Comparison of ENCODE assay signal across 8 cellular contexts in the genomic region with DNA sequence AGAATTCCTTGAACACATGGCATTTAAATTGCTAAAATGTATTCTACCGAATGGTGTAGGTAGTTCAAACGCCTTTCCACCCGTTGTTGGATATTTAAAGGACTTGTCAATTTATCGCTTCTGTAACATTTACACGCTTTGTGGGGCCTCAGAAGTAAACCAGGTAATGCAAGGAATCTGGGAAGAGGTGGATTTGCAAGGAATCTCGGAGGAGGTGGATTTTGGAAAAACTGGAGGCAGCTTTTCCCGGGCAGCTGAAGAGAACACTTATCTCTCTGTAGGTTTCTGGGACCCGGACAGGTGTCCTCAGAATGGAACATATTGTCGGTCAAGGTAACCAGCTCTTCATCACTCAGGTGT. TPM values are rescaled to one million over a fixed set of nuclear protein-coding genes. Genes with fewer than 3 reads are reported as not detected.
A peak's percentile ranks its signal among the peaks of the same experiment; 100 is the strongest.
DNase-seq lines count a peak whose midpoint lies in the region; ATAC-seq and TF ChIP-seq lines count a peak whose summit lies in the region.

No MANE protein-coding gene starts in this region.

- H3K4me3 Mint-ChIP-seq in natural killer cell = peak overlapping the region; percentile 79

- H3K27me3 Mint-ChIP-seq in natural killer cell (ENCODE audit: low read depth in 2 of 2) = peaks cover 0 to 4% of the 10 kb centered on the region in 2 donors

- H2AFZ ChIP-seq in KMS-11 (ENCODE audit: low read depth) = peak overlapping the region; percentile 88

- H3K4me1 Mint-ChIP-seq in natural killer cell = peaks cover 17 to 25% of the 10 kb centered on the region in 2 donors

- CTCF ChIA-PET in AG04450 (lab: Charles Lee) = no interaction called here

- H3K36me3 Mint-ChIP-seq in natural killer cell = no peaks in the 10 kb centered on the region

- ATAC-seq in natural killer cell (no peak), HG02885 (IDR thresholded peaks at IDR 0.05; ENCODE audit: poor library complexity, unreplicated experiment) (no peak)

- H3K36me3 ChIP-seq in KMS-11 (ENCODE audit: insufficient read depth) = no peaks in the 10 kb centered on the region

- peak overlapping the region; percentile 62 for H3K4me3 ChIP-seq in AG04450 (ENCODE audit: low read depth, low read length)
- H3K4me3 ChIP-seq in KMS-11 (IDR thresholded peaks at IDR 0.05; ENCODE audit: insufficient read depth, low read depth, low read length) = no peak overlapping the region
- H3K4me3 ChIP-seq in choroid plexus epithelial cell (ENCODE audit: low read depth, low read length) = peak overlapping the region; percentile 79

- H3K4me1 ChIP-seq in KMS-11 (ENCODE audit: low read depth, poor library complexity, severe bottlenecking) = peaks cover 38% of the 10 kb centered on the region

- TF ChIP-seq CTCF in AG04450 (IDR thresholded peaks at IDR 0.05; ENCODE audit: low read depth, low read length) (no peak), KMS-11 (conservative IDR thresholded peaks at IDR 0.05; ENCODE audit: low read depth, low read length) (no peak), choroid plexus epithelial cell (conservative IDR thresholded peaks at IDR 0.05; ENCODE audit: low read depth, low read length) (no peak), natural killer cell (IDR thresholded peaks at IDR 0.05) (no peak)

- peak overlapping the region; percentile 81 to 82 for H3K27ac Mint-ChIP-seq in natural killer cell

- H4K20me1 ChIP-seq in KMS-11 (ENCODE audit: insufficient read depth) = peaks cover 4% of the 10 kb centered on the region; the same call in 1 of the 2 replicates

- H3K9me3 Mint-ChIP-seq in natural killer cell = no peaks in the 10 kb centered on the region

- H3K9me3 ChIP-seq in AG04450 (ENCODE audit: control insufficient read depth, insufficient read depth, low read length) = no peaks in the 10 kb centered on the region; the same call in 1 of the 2 replicates

- peaks cover 26% of the 10 kb centered on the region for H3K79me2 ChIP-seq in KMS-11 (ENCODE audit: insufficient read depth, low read depth)

- H3K27me3 ChIP-seq in AG04450 (ENCODE audit: control insufficient read depth, insufficient read depth, low read length) = peaks cover 9% of the 10 kb centered on the region
- H3K27me3 ChIP-seq in KMS-11 (ENCODE audit: insufficient read depth, low read depth) = no peaks in the 10 kb centered on the region

- intact Hi-C loops in natural killer cell (cut with micrococcal nuclease) = no loop called here

- POLR2A ChIA-PET in AG04450 (lab: Yijun Ruan, JAX) = interaction anchor here (0.6 kb wide), 1 partner anchor 350 kb away, joined by 3 read pairs; no protein-coding TSS in a partner anchor

- H3K4me2 ChIP-seq in KMS-11 = peak overlapping the region; percentile 52

- DNase-seq in AG04450 (ENCODE audit: low read depth, low spot score) (no peak), choroid plexus epithelial cell (ENCODE audit: low read depth) (no peak), natural killer cell (no peak), SHP77 (lab: John Stamatoyannopoulos, UW) (no peak), epidermal melanocyte (ENCODE audit: insufficient read length, low spot score) (no peak), NCI-H524 (lab: John Stamatoyannopoulos, UW) (no peak)

- H3K27ac ChIP-seq in AG04450 (ENCODE audit: low read depth, low read length) (no peak overlapping the region), KMS-11 (no peak overlapping the region)

- peak overlapping the region; percentile 41; the same call in 1 of the 2 replicates for H3K9ac ChIP-seq in KMS-11

RNA-seq across cellular contexts. Expression of a gene that starts 0.6 kb away (rescaled TPM):
- polyA plus RNA-seq in AG04450 (2011; rRNA removed) = 58.7 and 75.6 TPM in 2 replicates
- polyA minus RNA-seq in AG04450 (2011; rRNA and poly(A)+ RNA removed) = 28.2 and 46.3 TPM in 2 replicates
- 10 to 100 TPM; 37.3 to 44.5 (median 40.8) TPM for total RNA-seq in natural killer cell

RNA-seq across cellular contexts. Expression of a gene that starts 31.4 kb away (rescaled TPM):
- not detected in 2 replicates for polyA plus RNA-seq in AG04450 (2011; rRNA removed)
- polyA minus RNA-seq in AG04450 (2011; rRNA and poly(A)+ RNA removed) = not detected in 2 replicates
- total RNA-seq in natural killer cell = under 1 TPM in 1 of 3 donors, not detected in 2; 0.20 TPM
